23 cellular contexts compared by ENCODE assay signal in genomic region chr11:563066-563811, GRCh38. TPM values are rescaled to one million over a fixed set of nuclear protein-coding genes. Genes with fewer than 3 reads are reported as not detected.
DNase-seq lines count a peak whose midpoint lies in the region; ATAC-seq, FAIRE-seq and TF ChIP-seq lines count a peak whose summit lies in the region.
"Had no signal": no experiment of that assay in that cellular context is flagged by ENCODE, and none has a peak within 500 bp of the region (broad histone marks: within the 10 kb centered on the region; RNA-seq: fewer than 3 reads in every experiment).

No MANE protein-coding gene starts in this region.

- WGBS in upper lobe of left lung, 2 donors, result 83 to 96% methylated on average over 5 to 16 of the region's 18 CpGs

- intact Hi-C loops in activated T-helper 1 cell treated with anti-CD3 and anti-CD28 coated beads, Interleukin-12 subunit alpha, Interleukin-12 subunit beta, Interleukin-2, Interleukin-4 antibody, amounts not matched to agents 30 ng/mL and 10 ng/mL and 1 ng/mL, durations not matched to agents 14 hours and 24 hours and 36 hours (cut with micrococcal nuclease), result no loop called here

- H3K27me3 Mint-ChIP-seq in activated T-helper 1 cell treated with anti-CD3 and anti-CD28 coated beads, Interleukin-12 subunit alpha, Interleukin-12 subunit beta, Interleukin-2, Interleukin-4 antibody, amounts not matched to agents 30 ng/mL and 10 ng/mL and 1 ng/mL, durations not matched to agents 14 hours and 24 hours and 36 hours (ENCODE audit: insufficient read depth), result no peaks in the 10 kb centered on the region
- H3K27me3 Mint-ChIP-seq in nephron (ENCODE audit: low read depth), result peaks cover 16% of the 10 kb centered on the region
- H3K27me3 Mint-ChIP-seq in endothelial cell (ENCODE audit: unreplicated experiment), result peaks cover 22% of the 10 kb centered on the region
- H3K27me3 Mint-ChIP-seq: activated CD4-positive, alpha-beta memory T cell treated with anti-CD3 and anti-CD28 coated beads for 36 hours; activated naive CD8-positive, alpha-beta T cell treated with anti-CD3 and anti-CD28 coated beads for 36 hours; CD4-positive, CD25-positive, alpha-beta regulatory T cell had no signal

- H3K27ac ChIP-seq in upper lobe of left lung, result peak overlapping the region in 3 of 4 donors; percentile 18 to 92 (median 19)
- H3K27ac ChIP-seq: ascending aorta, gastroesophageal sphincter, hepatocyte, KMS-11, tibial nerve had no signal

- H3K4me3 Mint-ChIP-seq in activated T-helper 1 cell treated with anti-CD3 and anti-CD28 coated beads, Interleukin-12 subunit alpha, Interleukin-12 subunit beta, Interleukin-2, Interleukin-4 antibody, amounts not matched to agents 30 ng/mL and 10 ng/mL and 1 ng/mL, durations not matched to agents 14 hours and 24 hours and 36 hours, result no peak overlapping the region
- peak overlapping the region; percentile 23 to 40 (median 29) for H3K4me3 Mint-ChIP-seq in nephron
- H3K4me3 Mint-ChIP-seq in endothelial cell (ENCODE audit: unreplicated experiment), result no peak overlapping the region
- H3K4me3 Mint-ChIP-seq: activated CD4-positive, alpha-beta memory T cell treated with anti-CD3 and anti-CD28 coated beads for 36 hours; activated naive CD8-positive, alpha-beta T cell treated with anti-CD3 and anti-CD28 coated beads for 36 hours had no signal

- H3K27ac Mint-ChIP-seq in activated T-helper 1 cell treated with anti-CD3 and anti-CD28 coated beads, Interleukin-12 subunit alpha, Interleukin-12 subunit beta, Interleukin-2, Interleukin-4 antibody, amounts not matched to agents 30 ng/mL and 10 ng/mL and 1 ng/mL, durations not matched to agents 14 hours and 24 hours and 36 hours, result peak overlapping the region; percentile 40
- no peak overlapping the region for H3K27ac Mint-ChIP-seq in nephron
- no peak overlapping the region for H3K27ac Mint-ChIP-seq in endothelial cell (ENCODE audit: unreplicated experiment)
- H3K27ac Mint-ChIP-seq: activated CD4-positive, alpha-beta memory T cell treated with anti-CD3 and anti-CD28 coated beads for 36 hours; activated naive CD8-positive, alpha-beta T cell treated with anti-CD3 and anti-CD28 coated beads for 36 hours had no signal

- no peak for FAIRE-seq in H54 (lab: Jason Lieb, UNC)
- no peak for FAIRE-seq in frontal cortex (lab: Jason Lieb, UNC)

- no peak for DNase-seq in H54 (ENCODE audit: insufficient read length, low spot score)
- no peak for DNase-seq in activated T-helper 1 cell treated with anti-CD3 and anti-CD28 coated beads, Interleukin-12 subunit alpha, Interleukin-12 subunit beta, Interleukin-2, Interleukin-4 antibody, amounts not matched to agents 30 ng/mL and 10 ng/mL and 1 ng/mL, durations not matched to agents 14 hours and 24 hours and 36 hours (ENCODE audit: low spot score)
- peak in 1 of 2 donors; percentile 68 for DNase-seq in upper lobe of left lung
- no peak for DNase-seq in frontal cortex (ENCODE audit: low spot score in 2 of 2)
- no peak for DNase-seq in endothelial cell (ENCODE audit: low spot score)
- no peak for DNase-seq in GM10266 (ENCODE audit: extremely low spot score)
- DNase-seq: activated CD4-positive, alpha-beta memory T cell treated with anti-CD3 and anti-CD28 coated beads for 36 hours; activated naive CD8-positive, alpha-beta T cell treated with anti-CD3 and anti-CD28 coated beads for 36 hours; caudate nucleus; CD4-positive, CD25-positive, alpha-beta regulatory T cell; H9; left cardiac atrium; NCI-H1436; NCI-H748 treated with DMSO at 0.1 percent for 48 hours; stimulated activated CD4-positive, alpha-beta T cell treated with anti-CD3 and anti-CD28 coated beads, Interleukin-1b, Interleukin-23, amount 100 ng/mL, for 48 hours; stimulated activated CD8-positive, alpha-beta memory T cell treated with anti-CD3 and anti-CD28 coated beads, Interleukin-4, amount 100 ng/mL, for 48 hours; T-helper 1 cell had no signal

- TF ChIP-seq POLR2A in H54 (IDR thresholded peaks at IDR 0.05; ENCODE audit: low read depth, low read length) (0 out of 2 replicates have a peak, but pooled peaks have one; percentile 9), upper lobe of left lung (IDR thresholded peaks at IDR 0.05) (no peak)

- peaks cover 0 to 5% (median 0%) of the 10 kb centered on the region in 4 donors for H3K27me3 ChIP-seq in upper lobe of left lung
- H3K27me3 ChIP-seq: ascending aorta, hepatocyte had no signal

- no peaks in the 10 kb centered on the region for H3K9me3 ChIP-seq in upper lobe of left lung
- H3K9me3 ChIP-seq: ascending aorta, gastroesophageal sphincter, tibial nerve had no signal

- TF ChIP-seq EP300 in upper lobe of left lung (IDR thresholded peaks at IDR 0.05), result no peak

- no peak for ATAC-seq in upper lobe of left lung (ENCODE audit: low FRiP score in 2 of 2)
- ATAC-seq: gastroesophageal sphincter, left cardiac atrium had no signal

- peak overlapping the region in 1 of 4 donors; percentile 2 for H3K4me3 ChIP-seq in upper lobe of left lung
- H3K4me3 ChIP-seq: ascending aorta, gastroesophageal sphincter, hepatocyte, tibial nerve had no signal

- peaks cover 0 to 14% (median 0%) of the 10 kb centered on the region in 4 donors for H3K36me3 ChIP-seq in upper lobe of left lung
- H3K36me3 ChIP-seq: ascending aorta, gastroesophageal sphincter, tibial nerve had no signal

- peaks cover 22% of the 10 kb centered on the region for H3K4me1 Mint-ChIP-seq in activated T-helper 1 cell treated with anti-CD3 and anti-CD28 coated beads, Interleukin-12 subunit alpha, Interleukin-12 subunit beta, Interleukin-2, Interleukin-4 antibody, amounts not matched to agents 30 ng/mL and 10 ng/mL and 1 ng/mL, durations not matched to agents 14 hours and 24 hours and 36 hours (ENCODE audit: low read depth)
- H3K4me1 Mint-ChIP-seq in nephron (peaks cover 5% of the 10 kb centered on the region), endothelial cell (ENCODE audit: unreplicated experiment) (peaks cover 3% of the 10 kb centered on the region)

- H3K36me3 Mint-ChIP-seq in activated T-helper 1 cell treated with anti-CD3 and anti-CD28 coated beads, Interleukin-12 subunit alpha, Interleukin-12 subunit beta, Interleukin-2, Interleukin-4 antibody, amounts not matched to agents 30 ng/mL and 10 ng/mL and 1 ng/mL, durations not matched to agents 14 hours and 24 hours and 36 hours (ENCODE audit: low read depth), result peaks cover 9% of the 10 kb centered on the region
- H3K36me3 Mint-ChIP-seq in nephron (ENCODE audit: low read depth) (no peaks in the 10 kb centered on the region), endothelial cell (ENCODE audit: low read depth, unreplicated experiment) (peaks cover 3% of the 10 kb centered on the region)
- H3K36me3 Mint-ChIP-seq: CD4-positive, CD25-positive, alpha-beta regulatory T cell had no signal

- H3K4me1 ChIP-seq in upper lobe of left lung, result peaks cover 24 to 67% (median 47%) of the 10 kb centered on the region in 4 donors

- H3K9me3 Mint-ChIP-seq in activated T-helper 1 cell treated with anti-CD3 and anti-CD28 coated beads, Interleukin-12 subunit alpha, Interleukin-12 subunit beta, Interleukin-2, Interleukin-4 antibody, amounts not matched to agents 30 ng/mL and 10 ng/mL and 1 ng/mL, durations not matched to agents 14 hours and 24 hours and 36 hours, result no peaks in the 10 kb centered on the region
- H3K9me3 Mint-ChIP-seq in nephron (no peaks in the 10 kb centered on the region), endothelial cell (ENCODE audit: unreplicated experiment) (no peaks in the 10 kb centered on the region)
- H3K9me3 Mint-ChIP-seq: activated CD4-positive, alpha-beta memory T cell treated with anti-CD3 and anti-CD28 coated beads for 36 hours; activated naive CD8-positive, alpha-beta T cell treated with anti-CD3 and anti-CD28 coated beads for 36 hours; CD4-positive, CD25-positive, alpha-beta regulatory T cell; H9 had no signal

- TF ChIP-seq CTCF in nephron (IDR thresholded peaks at IDR 0.05; ENCODE audit: unreplicated experiment in 3 of 3), result no peak
- no peak for TF ChIP-seq CTCF in upper lobe of left lung (IDR thresholded peaks at IDR 0.05)
- no peak for TF ChIP-seq CTCF in endothelial cell (IDR thresholded peaks at IDR 0.05; ENCODE audit: unreplicated experiment)
- no peak for TF ChIP-seq CTCF in GM10266 (IDR thresholded peaks at IDR 0.05; ENCODE audit: control insufficient read depth, insufficient read depth, low read depth, missing control alignments)

RNA-seq across cellular contexts. Expression of gene RASSF7, which starts 2.5 kb away (rescaled TPM):
- 15.9 and 19.8 TPM in 2 replicates for total RNA-seq in activated T-helper 1 cell treated with anti-CD3 and anti-CD28 coated beads, Interleukin-12 subunit alpha, Interleukin-12 subunit beta, Interleukin-2, Interleukin-4 antibody, amounts not matched to agents 30 ng/mL and 10 ng/mL and 1 ng/mL, durations not matched to agents 14 hours and 24 hours and 36 hours
- total RNA-seq in upper lobe of left lung (100 to 1,000 TPM in 5 of 6 donors, 10 to 100 TPM in 1; 80.2 to 222 (median 129) TPM), frontal cortex (2.0 TPM), endothelial cell (ENCODE audit: unreplicated experiment) (8.9 TPM)

RNA-seq across cellular contexts. Expression of gene LMNTD2, which starts 2.7 kb away (rescaled TPM):
- 0.47 and 0.64 TPM in 2 replicates for total RNA-seq in activated T-helper 1 cell treated with anti-CD3 and anti-CD28 coated beads, Interleukin-12 subunit alpha, Interleukin-12 subunit beta, Interleukin-2, Interleukin-4 antibody, amounts not matched to agents 30 ng/mL and 10 ng/mL and 1 ng/mL, durations not matched to agents 14 hours and 24 hours and 36 hours
- total RNA-seq in upper lobe of left lung (10 to 100 TPM in 2 of 6 donors, 1 to 10 TPM in 4; 4.6 to 32.5 (median 6.7) TPM), frontal cortex (not detected), endothelial cell (ENCODE audit: unreplicated experiment) (4.2 TPM)

RNA-seq across cellular contexts. Expression of gene PHRF1, which starts 13.0 kb away (rescaled TPM):
- total RNA-seq in activated T-helper 1 cell treated with anti-CD3 and anti-CD28 coated beads, Interleukin-12 subunit alpha, Interleukin-12 subunit beta, Interleukin-2, Interleukin-4 antibody, amounts not matched to agents 30 ng/mL and 10 ng/mL and 1 ng/mL, durations not matched to agents 14 hours and 24 hours and 36 hours, result 58.6 and 59.8 TPM in 2 replicates
- total RNA-seq in upper lobe of left lung (10 to 100 TPM; 25.7 to 93.2 (median 37.9) TPM), frontal cortex (30.6 TPM), endothelial cell (ENCODE audit: unreplicated experiment) (29.5 TPM)

RNA-seq across cellular contexts. Expression of gene LRRC56, which starts 25.9 kb away (rescaled TPM):
- 1.8 and 2.2 TPM in 2 replicates for total RNA-seq in activated T-helper 1 cell treated with anti-CD3 and anti-CD28 coated beads, Interleukin-12 subunit alpha, Interleukin-12 subunit beta, Interleukin-2, Interleukin-4 antibody, amounts not matched to agents 30 ng/mL and 10 ng/mL and 1 ng/mL, durations not matched to agents 14 hours and 24 hours and 36 hours
- total RNA-seq in upper lobe of left lung, result 10 to 100 TPM in 1 of 6 donors, 1 to 10 TPM in 5; 3.5 to 11.5 (median 5.8) TPM
- 1.2 TPM for total RNA-seq in frontal cortex
- total RNA-seq in endothelial cell (ENCODE audit: unreplicated experiment), result 2.6 TPM
- total RNA-seq: ascending aorta had no signal

RNA-seq across cellular contexts. Expression of gene HRAS, which starts 27.9 kb away (rescaled TPM):
- total RNA-seq in activated T-helper 1 cell treated with anti-CD3 and anti-CD28 coated beads, Interleukin-12 subunit alpha, Interleukin-12 subunit beta, Interleukin-2, Interleukin-4 antibody, amounts not matched to agents 30 ng/mL and 10 ng/mL and 1 ng/mL, durations not matched to agents 14 hours and 24 hours and 36 hours, result 76.6 and 88.7 TPM in 2 replicates
- total RNA-seq in upper lobe of left lung (10 to 100 TPM; 45.5 to 85.0 (median 59.9) TPM), frontal cortex (43.6 TPM), endothelial cell (ENCODE audit: unreplicated experiment) (92.4 TPM)

Comparison
In these comparisons a context has a peak if more than half of its experiments do, and no peak if none do; other contexts are left out.
1. H3K4me3 Mint-ChIP-seq: peak in nephron (3 of 3); none in activated T-helper 1 cell treated with anti-CD3 and anti-CD28 coated beads, Interleukin-12 subunit alpha, Interleukin-12 subunit beta, Interleukin-2, Interleukin-4 antibody, amounts not matched to agents 30 ng/mL and 10 ng/mL and 1 ng/mL, durations not matched to agents 14 hours and 24 hours and 36 hours (single experiment) and endothelial cell (single experiment).